In the genomic region with DNA sequence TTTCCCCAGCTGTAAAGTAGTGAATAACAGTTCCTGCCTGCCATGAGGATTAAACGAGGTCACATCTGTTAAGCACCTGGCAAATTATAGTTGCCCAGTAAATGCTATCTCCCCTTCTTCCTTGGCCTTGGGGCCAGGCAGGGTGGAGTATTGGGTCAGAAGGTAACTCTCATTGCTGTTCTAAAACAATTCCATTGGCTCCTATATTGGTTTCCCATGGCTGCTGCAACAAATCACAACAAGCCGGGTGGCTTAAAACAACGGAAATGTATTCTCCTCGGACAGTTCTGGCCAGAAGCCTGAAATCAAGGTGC, we compare ENCODE assay signal across 25 cellular contexts. TPM values are rescaled to one million over a fixed set of nuclear protein-coding genes. Genes with fewer than 3 reads are reported as not detected.
A peak's percentile ranks its signal among the peaks of the same experiment; 100 is the strongest.
DNase-seq lines count a peak whose midpoint lies in the region; TF ChIP-seq lines count a peak whose summit lies in the region.
"Had no signal": no experiment of that assay in that cellular context is flagged by ENCODE, and none has a peak within 500 bp of the region (broad histone marks: within the 10 kb centered on the region; RNA-seq: fewer than 3 reads in every experiment).

No MANE protein-coding gene starts in this region.

- no peak overlapping the region for H3K4me3 Mint-ChIP-seq in progenitor cell of endocrine pancreas (ENCODE audit: low read depth)
- H3K4me3 Mint-ChIP-seq: activated B cell treated with CpG ODN at 0.5 μM for 24 hours; CD14-positive monocyte; naive thymus-derived CD8-positive, alpha-beta T cell had no signal

- H3K27ac ChIP-seq in cingulate gyrus (ENCODE audit: low read depth, low read length), result peak overlapping the region; percentile 91
- H3K27ac ChIP-seq: esophagus squamous epithelium, gastroesophageal sphincter, psoas muscle, RWPE1 had no signal

- H3K36me3 ChIP-seq in HAP-1 (replicated peaks), result no peaks in the 10 kb centered on the region

- H3K27me3 Mint-ChIP-seq in progenitor cell of endocrine pancreas, result no peaks in the 10 kb centered on the region

- H3K4me3 ChIP-seq in HAP-1, result no peak overlapping the region
- H3K4me3 ChIP-seq: esophagus squamous epithelium, gastroesophageal sphincter, GM12878, psoas muscle had no signal

- peaks cover 2% of the 10 kb centered on the region for H3K36me3 Mint-ChIP-seq in progenitor cell of endocrine pancreas (ENCODE audit: insufficient read depth)

- H3K9me3 Mint-ChIP-seq in progenitor cell of endocrine pancreas (ENCODE audit: low read depth), result no peaks in the 10 kb centered on the region
- H3K9me3 Mint-ChIP-seq: activated B cell treated with CpG ODN at 0.5 μM for 24 hours; CD14-positive monocyte; naive thymus-derived CD8-positive, alpha-beta T cell had no signal

- in situ Hi-C loops in HAP-1 (cut with MboI; ENCODE audit: low sequenced_read_pairs), result no loop called here

- no peaks in the 10 kb centered on the region for H3K4me1 Mint-ChIP-seq in progenitor cell of endocrine pancreas (ENCODE audit: low read depth)
- H3K4me1 Mint-ChIP-seq: activated B cell treated with CpG ODN at 0.5 μM for 24 hours had no signal

- H3K27ac Mint-ChIP-seq in progenitor cell of endocrine pancreas, result peak overlapping the region; percentile 45
- H3K27ac Mint-ChIP-seq: activated B cell treated with CpG ODN at 0.5 μM for 24 hours, CD14-positive monocyte had no signal

- no peaks in the 10 kb centered on the region for H3K9me3 ChIP-seq in HAP-1
- H3K9me3 ChIP-seq: esophagus squamous epithelium, gastroesophageal sphincter, psoas muscle had no signal

- DNase-seq in HCEC 1CT, result peak; percentile 37
- DNase-seq in NCI-H69 (lab: John Stamatoyannopoulos, UW), result peak; percentile 52
- no peak for DNase-seq in progenitor cell of endocrine pancreas (ENCODE audit: low spot score, unreplicated experiment)
- DNase-seq in NCI-H1105 treated with DMSO at 0.1 percent for 48 hours (lab: John Stamatoyannopoulos, UW), result no peak
- no peak for DNase-seq in SK-N-DZ (ENCODE audit: low spot score)
- DNase-seq in HAP-1 (ENCODE audit: low spot score in 2 of 2), result no peak
- DNase-seq: activated B cell treated with CpG ODN at 0.5 μM for 24 hours; activated CD4-positive, alpha-beta T cell treated with anti-CD3 and anti-CD28 coated beads, Interleukin-2, amount 50 U/mL, for 1 hour; activated gamma-delta T cell treated with Interleukin-2 at 50 U/mL for 16 hours; activated T-cell treated with anti-CD3 and anti-CD28 coated beads, Interleukin-2, amount 50 U/mL, for 1 hour; esophagus squamous epithelium; GOT3; KBM-7; left colon; MM.1S; naive thymus-derived CD8-positive, alpha-beta T cell; NCI-H1436; NCI-H774; psoas muscle; stimulated activated CD4-positive, alpha-beta T cell treated with anti-CD3 and anti-CD28 coated beads, Interleukin-4, amount 100 ng/mL, for 1 hour had no signal

- TF ChIP-seq CTCF in progenitor cell of endocrine pancreas (IDR thresholded peaks at IDR 0.05; ENCODE audit: unreplicated experiment), result no peak

- no peaks in the 10 kb centered on the region for H3K27me3 ChIP-seq in HAP-1 (ENCODE audit: low read depth)
- H3K27me3 ChIP-seq: gastroesophageal sphincter had no signal

- no peaks in the 10 kb centered on the region for H3K4me1 ChIP-seq in HAP-1
- H3K4me1 ChIP-seq: gastroesophageal sphincter had no signal

RNA-seq across cellular contexts. Expression of gene MMAB, which starts 31.9 kb away (rescaled TPM):
- total RNA-seq in progenitor cell of endocrine pancreas, result 35.3 and 39.3 TPM in 2 replicates
- polyA plus RNA-seq in SK-N-DZ (2014; cell fraction: cytosol; rRNA removed), result 64.6 and 81.1 TPM in 2 replicates
- polyA plus RNA-seq in SK-N-DZ (2014; cell fraction: nucleus; rRNA removed), result 66.7 and 82.8 TPM in 2 replicates

RNA-seq across cellular contexts. Expression of gene MVK, which starts 32.2 kb away (rescaled TPM):
- total RNA-seq in progenitor cell of endocrine pancreas, result 28.1 and 33.3 TPM in 2 replicates
- polyA plus RNA-seq in SK-N-DZ (2014; cell fraction: cytosol; rRNA removed), result 35.7 and 38.1 TPM in 2 replicates
- 55.4 and 61.2 TPM in 2 replicates for polyA plus RNA-seq in SK-N-DZ (2014; cell fraction: nucleus; rRNA removed)

Comparison
In these comparisons a context has a peak if more than half of its experiments do, and no peak if none do; other contexts are left out.
1. DNase-seq: peak in HCEC 1CT (single experiment) and NCI-H69 (single experiment); none in progenitor cell of endocrine pancreas (single experiment), NCI-H1105 treated with DMSO at 0.1 percent for 48 hours (single experiment), SK-N-DZ (single experiment) and HAP-1 (0 of 2).